In the genomic region with DNA sequence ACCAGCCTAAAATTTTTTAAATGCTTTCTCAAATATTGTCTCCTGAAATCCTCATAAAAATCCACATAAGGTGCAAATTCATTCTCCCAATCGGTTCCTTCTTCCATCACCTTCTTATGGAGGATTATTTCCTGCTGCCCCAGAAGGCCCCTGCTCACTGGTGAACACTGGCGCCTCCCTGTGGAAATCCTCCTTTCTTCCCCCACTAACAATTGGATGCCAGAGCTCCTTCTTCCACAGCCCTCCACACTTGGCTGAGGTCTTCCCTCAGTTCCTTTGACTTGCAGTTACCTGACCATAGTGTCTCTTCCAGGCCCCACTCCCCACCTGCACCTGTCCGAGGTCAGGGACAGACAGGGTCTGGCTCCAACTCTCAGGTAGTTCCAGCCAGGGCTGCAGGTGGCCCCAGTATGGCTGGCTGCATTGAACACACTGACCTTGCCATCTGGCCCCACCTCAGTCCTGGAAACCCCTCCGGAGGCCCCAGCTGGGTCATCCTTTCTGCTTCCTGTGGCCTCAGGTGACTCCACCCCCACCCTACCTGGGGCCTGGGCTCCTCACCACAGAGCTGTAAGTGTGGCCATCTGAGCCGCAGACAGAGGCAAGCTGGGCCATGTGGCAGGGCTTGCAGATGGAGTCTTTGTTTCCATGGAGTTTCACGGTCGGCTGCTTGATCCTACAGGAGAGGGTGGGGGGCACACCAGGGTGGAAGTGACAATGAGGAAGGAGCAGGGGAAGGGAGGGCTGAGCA, we compare ENCODE assay signal across 1 cellular context.
TF ChIP-seq lines count a peak whose summit lies in the region.

No MANE protein-coding gene starts in this region.

TF ChIP-seq in GM23338, 12 proteins besides CTCF, POLR2A, EP300 and RAD21 (continued from another document):
- TF ChIP-seq, protein P1, sequence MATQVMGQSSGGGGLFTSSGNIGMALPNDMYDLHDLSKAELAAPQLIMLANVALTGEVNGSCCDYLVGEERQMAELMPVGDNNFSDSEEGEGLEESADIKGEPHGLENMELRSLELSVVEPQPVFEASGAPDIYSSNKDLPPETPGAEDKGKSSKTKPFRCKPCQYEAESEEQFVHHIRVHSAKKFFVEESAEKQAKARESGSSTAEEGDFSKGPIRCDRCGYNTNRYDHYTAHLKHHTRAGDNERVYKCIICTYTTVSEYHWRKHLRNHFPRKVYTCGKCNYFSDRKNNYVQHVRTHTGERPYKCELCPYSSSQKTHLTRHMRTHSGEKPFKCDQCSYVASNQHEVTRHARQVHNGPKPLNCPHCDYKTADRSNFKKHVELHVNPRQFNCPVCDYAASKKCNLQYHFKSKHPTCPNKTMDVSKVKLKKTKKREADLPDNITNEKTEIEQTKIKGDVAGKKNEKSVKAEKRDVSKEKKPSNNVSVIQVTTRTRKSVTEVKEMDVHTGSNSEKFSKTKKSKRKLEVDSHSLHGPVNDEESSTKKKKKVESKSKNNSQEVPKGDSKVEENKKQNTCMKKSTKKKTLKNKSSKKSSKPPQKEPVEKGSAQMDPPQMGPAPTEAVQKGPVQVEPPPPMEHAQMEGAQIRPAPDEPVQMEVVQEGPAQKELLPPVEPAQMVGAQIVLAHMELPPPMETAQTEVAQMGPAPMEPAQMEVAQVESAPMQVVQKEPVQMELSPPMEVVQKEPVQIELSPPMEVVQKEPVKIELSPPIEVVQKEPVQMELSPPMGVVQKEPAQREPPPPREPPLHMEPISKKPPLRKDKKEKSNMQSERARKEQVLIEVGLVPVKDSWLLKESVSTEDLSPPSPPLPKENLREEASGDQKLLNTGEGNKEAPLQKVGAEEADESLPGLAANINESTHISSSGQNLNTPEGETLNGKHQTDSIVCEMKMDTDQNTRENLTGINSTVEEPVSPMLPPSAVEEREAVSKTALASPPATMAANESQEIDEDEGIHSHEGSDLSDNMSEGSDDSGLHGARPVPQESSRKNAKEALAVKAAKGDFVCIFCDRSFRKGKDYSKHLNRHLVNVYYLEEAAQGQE (IDR thresholded peaks at IDR 0.05; ENCODE audit: unreplicated experiment): no peak
- no peak for TF ChIP-seq EZH2 (IDR thresholded peaks at IDR 0.05; ENCODE audit: low read depth, unreplicated experiment)
- TF ChIP-seq, protein P2, sequence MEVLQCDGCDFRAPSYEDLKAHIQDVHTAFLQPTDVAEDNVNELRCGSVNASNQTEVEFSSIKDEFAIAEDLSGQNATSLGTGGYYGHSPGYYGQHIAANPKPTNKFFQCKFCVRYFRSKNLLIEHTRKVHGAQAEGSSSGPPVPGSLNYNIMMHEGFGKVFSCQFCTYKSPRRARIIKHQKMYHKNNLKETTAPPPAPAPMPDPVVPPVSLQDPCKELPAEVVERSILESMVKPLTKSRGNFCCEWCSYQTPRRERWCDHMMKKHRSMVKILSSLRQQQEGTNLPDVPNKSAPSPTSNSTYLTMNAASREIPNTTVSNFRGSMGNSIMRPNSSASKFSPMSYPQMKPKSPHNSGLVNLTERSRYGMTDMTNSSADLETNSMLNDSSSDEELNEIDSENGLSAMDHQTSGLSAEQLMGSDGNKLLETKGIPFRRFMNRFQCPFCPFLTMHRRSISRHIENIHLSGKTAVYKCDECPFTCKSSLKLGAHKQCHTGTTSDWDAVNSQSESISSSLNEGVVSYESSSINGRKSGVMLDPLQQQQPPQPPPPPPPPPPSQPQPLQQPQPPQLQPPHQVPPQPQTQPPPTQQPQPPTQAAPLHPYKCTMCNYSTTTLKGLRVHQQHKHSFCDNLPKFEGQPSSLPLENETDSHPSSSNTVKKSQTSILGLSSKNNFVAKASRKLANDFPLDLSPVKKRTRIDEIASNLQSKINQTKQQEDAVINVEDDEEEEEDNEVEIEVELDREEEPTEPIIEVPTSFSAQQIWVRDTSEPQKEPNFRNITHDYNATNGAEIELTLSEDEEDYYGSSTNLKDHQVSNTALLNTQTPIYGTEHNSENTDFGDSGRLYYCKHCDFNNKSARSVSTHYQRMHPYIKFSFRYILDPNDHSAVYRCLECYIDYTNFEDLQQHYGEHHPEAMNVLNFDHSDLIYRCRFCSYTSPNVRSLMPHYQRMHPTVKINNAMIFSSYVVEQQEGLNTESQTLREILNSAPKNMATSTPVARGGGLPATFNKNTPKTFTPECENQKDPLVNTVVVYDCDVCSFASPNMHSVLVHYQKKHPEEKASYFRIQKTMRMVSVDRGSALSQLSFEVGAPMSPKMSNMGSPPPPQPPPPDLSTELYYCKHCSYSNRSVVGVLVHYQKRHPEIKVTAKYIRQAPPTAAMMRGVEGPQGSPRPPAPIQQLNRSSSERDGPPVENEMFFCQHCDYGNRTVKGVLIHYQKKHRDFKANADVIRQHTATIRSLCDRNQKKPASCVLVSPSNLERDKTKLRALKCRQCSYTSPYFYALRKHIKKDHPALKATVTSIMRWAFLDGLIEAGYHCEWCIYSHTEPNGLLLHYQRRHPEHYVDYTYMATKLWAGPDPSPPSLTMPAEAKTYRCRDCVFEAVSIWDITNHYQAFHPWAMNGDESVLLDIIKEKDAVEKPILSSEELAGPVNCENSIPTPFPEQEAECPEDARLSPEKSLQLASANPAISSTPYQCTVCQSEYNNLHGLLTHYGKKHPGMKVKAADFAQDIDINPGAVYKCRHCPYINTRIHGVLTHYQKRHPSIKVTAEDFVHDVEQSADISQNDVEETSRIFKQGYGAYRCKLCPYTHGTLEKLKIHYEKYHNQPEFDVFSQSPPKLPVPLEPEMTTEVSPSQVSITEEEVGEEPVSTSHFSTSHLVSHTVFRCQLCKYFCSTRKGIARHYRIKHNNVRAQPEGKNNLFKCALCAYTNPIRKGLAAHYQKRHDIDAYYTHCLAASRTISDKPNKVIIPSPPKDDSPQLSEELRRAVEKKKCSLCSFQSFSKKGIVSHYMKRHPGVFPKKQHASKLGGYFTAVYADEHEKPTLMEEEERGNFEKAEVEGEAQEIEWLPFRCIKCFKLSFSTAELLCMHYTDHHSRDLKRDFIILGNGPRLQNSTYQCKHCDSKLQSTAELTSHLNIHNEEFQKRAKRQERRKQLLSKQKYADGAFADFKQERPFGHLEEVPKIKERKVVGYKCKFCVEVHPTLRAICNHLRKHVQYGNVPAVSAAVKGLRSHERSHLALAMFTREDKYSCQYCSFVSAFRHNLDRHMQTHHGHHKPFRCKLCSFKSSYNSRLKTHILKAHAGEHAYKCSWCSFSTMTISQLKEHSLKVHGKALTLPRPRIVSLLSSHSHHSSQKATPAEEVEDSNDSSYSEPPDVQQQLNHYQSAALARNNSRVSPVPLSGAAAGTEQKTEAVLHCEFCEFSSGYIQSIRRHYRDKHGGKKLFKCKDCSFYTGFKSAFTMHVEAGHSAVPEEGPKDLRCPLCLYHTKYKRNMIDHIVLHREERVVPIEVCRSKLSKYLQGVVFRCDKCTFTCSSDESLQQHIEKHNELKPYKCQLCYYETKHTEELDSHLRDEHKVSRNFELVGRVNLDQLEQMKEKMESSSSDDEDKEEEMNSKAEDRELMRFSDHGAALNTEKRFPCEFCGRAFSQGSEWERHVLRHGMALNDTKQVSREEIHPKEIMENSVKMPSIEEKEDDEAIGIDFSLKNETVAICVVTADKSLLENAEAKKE (CRISPR knock-in tag; IDR thresholded peaks at IDR 0.05): no peak
- TF ChIP-seq, protein P3, sequence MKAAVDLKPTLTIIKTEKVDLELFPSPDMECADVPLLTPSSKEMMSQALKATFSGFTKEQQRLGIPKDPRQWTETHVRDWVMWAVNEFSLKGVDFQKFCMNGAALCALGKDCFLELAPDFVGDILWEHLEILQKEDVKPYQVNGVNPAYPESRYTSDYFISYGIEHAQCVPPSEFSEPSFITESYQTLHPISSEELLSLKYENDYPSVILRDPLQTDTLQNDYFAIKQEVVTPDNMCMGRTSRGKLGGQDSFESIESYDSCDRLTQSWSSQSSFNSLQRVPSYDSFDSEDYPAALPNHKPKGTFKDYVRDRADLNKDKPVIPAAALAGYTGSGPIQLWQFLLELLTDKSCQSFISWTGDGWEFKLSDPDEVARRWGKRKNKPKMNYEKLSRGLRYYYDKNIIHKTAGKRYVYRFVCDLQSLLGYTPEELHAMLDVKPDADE (IDR thresholded peaks at IDR 0.05): no peak
- no peak for TF ChIP-seq EZH2phosphoT487 (IDR thresholded peaks at IDR 0.05; ENCODE audit: unreplicated experiment)
- no peak for TF ChIP-seq ZNF331 (CRISPR knock-in tag; IDR thresholded peaks at IDR 0.05; ENCODE audit: low read depth)
- TF ChIP-seq STAT1 (IDR thresholded peaks at IDR 0.05; ENCODE audit: unreplicated experiment): no peak
